7 cellular contexts compared by ENCODE assay signal in genomic region chr4:83074086-83074704, GRCh38. TPM values are rescaled to one million over a fixed set of nuclear protein-coding genes. Genes with fewer than 3 reads are reported as not detected.
A peak's percentile ranks its signal among the peaks of the same experiment; 100 is the strongest.
DNase-seq lines count a peak whose midpoint lies in the region; ATAC-seq, FAIRE-seq and TF ChIP-seq lines count a peak whose summit lies in the region.

No MANE protein-coding gene starts in this region.

- 0 out of 4 replicates have a peak, but pooled peaks cover 0 to 2% of the 10 kb centered on the region in 2 experiments for H3K79me1 ChIP-seq in IMR-90 (ENCODE audit: low read depth in 1 of 2, low read length in 2 of 2)

- H2BK120ac ChIP-seq in IMR-90 (ENCODE audit: low read depth, low read length): no peak overlapping the region

- H3K36me3 ChIP-seq in IMR-90 (ENCODE audit: control insufficient read depth, insufficient read depth, low read length) (peaks cover 3% of the 10 kb centered on the region), gastrocnemius medialis (peaks cover 0 to 42% of the 10 kb centered on the region in 2 donors)

- intact Hi-C loops in IMR-90 (cut with micrococcal nuclease) (loop anchor here (1.0 to 2.0 kb wide), 2 partner anchors 37 to 208 kb away; no protein-coding TSS in a partner anchor), left ventricle myocardium superior (cut with micrococcal nuclease) (loop anchor here (10.0 kb wide), 1 partner anchor 191 kb away; no protein-coding TSS in a partner anchor), gastrocnemius medialis (cut with DNase I; ENCODE audit: low total_unique reads) (loop anchor here (2.0 kb wide), 1 partner anchor 209 kb away; no protein-coding TSS in a partner anchor)

- peak; percentile 66 for FAIRE-seq in RCC 7860 (lab: Jason Lieb, UNC)

- in situ Hi-C loops in IMR-90 (cut with MboI; ENCODE audit: low sequenced_read_pairs): loop anchor here (10.0 kb wide), 1 partner anchor 211 kb away; the partner anchor contains the start of gene COQ2
- in situ Hi-C loops in gastrocnemius medialis (cut with MboI; ENCODE audit: low sequenced_read_pairs in 4 of 4): loop anchor here in 1 of 4 donors (10.0 kb wide), 1 partner anchor 191 kb away; no protein-coding TSS in a partner anchor

- H3K27me3 ChIP-seq in IMR-90 (ENCODE audit: control insufficient read depth, insufficient read depth, low read length) (no peaks in the 10 kb centered on the region), gastrocnemius medialis (no peaks in the 10 kb centered on the region)

- H3K27ac Mint-ChIP-seq in activated naive CD8-positive, alpha-beta T cell treated with anti-CD3 and anti-CD28 coated beads for 36 hours: peak overlapping the region; percentile 31

- no peaks in the 10 kb centered on the region for H3K27me3 Mint-ChIP-seq in activated naive CD8-positive, alpha-beta T cell treated with anti-CD3 and anti-CD28 coated beads for 36 hours

- H2AK5ac ChIP-seq in IMR-90 (ENCODE audit: low read depth, low read length): no peak overlapping the region

- peak; percentile 69 for TF ChIP-seq RAD21 in IMR-90 (IDR thresholded peaks at IDR 0.05; ENCODE audit: low read length)

- peak; percentile 84 for ATAC-seq in GM21576 (IDR thresholded peaks at IDR 0.05; ENCODE audit: unreplicated experiment)
- ATAC-seq in IMR-90 (ENCODE audit: low read depth): peak; percentile 62
- peak; percentile 30 for ATAC-seq in left ventricle myocardium superior
- ATAC-seq in gastrocnemius medialis: peak in 1 of 2 donors; percentile 52

- H3K4ac ChIP-seq in IMR-90 (ENCODE audit: low read depth, low read length): no peak overlapping the region

- H3K27ac ChIP-seq in IMR-90 (ENCODE audit: insufficient read depth, low read length): no peak overlapping the region; the same call in 1 of the 2 replicates
- H3K27ac ChIP-seq in gastrocnemius medialis: peak overlapping the region; percentile 65 to 75 (median 71)

- H2BK15ac ChIP-seq in IMR-90 (ENCODE audit: low read depth, low read length): no peak overlapping the region

- no peak overlapping the region for H3K4me2 ChIP-seq in IMR-90 (ENCODE audit: low read depth, low read length)

- DNase-seq in GM03348 (ENCODE audit: low spot score) (peak; percentile 80), IMR-90 (peak; percentile 82), RCC 7860 (ENCODE audit: low spot score) (peak; percentile 40), left ventricle myocardium superior (no peak), gastrocnemius medialis (no peak)
- peak; percentile 40 for DNase-seq in activated naive CD8-positive, alpha-beta T cell treated with anti-CD3 and anti-CD28 coated beads for 36 hours

- H3K4me1 Mint-ChIP-seq in activated naive CD8-positive, alpha-beta T cell treated with anti-CD3 and anti-CD28 coated beads for 36 hours: peaks cover 11% of the 10 kb centered on the region

- H4K91ac ChIP-seq in IMR-90 (ENCODE audit: insufficient read depth, low read depth, low read length): no peak overlapping the region

- H3K18ac ChIP-seq in IMR-90 (ENCODE audit: low read depth, low read length): no peak overlapping the region

- peak; percentile 72 for TF ChIP-seq CTCF in IMR-90 (conservative IDR thresholded peaks at IDR 0.05; ENCODE audit: low read depth, low read length)
- TF ChIP-seq CTCF in gastrocnemius medialis (IDR thresholded peaks at IDR 0.05 in 4 of 5, conservative IDR thresholded peaks at IDR 0.05 in 1 of 5): peak; percentile 27 to 65 (median 45)

- no peak overlapping the region for H2BK20ac ChIP-seq in IMR-90 (ENCODE audit: low read depth, low read length)

- no peaks in the 10 kb centered on the region for H4K20me1 ChIP-seq in IMR-90 (ENCODE audit: insufficient read depth, low read length)

- H3K4me3 ChIP-seq in IMR-90 (ENCODE audit: insufficient read depth, low read depth, low read length) (no peak overlapping the region), gastrocnemius medialis (no peak overlapping the region)

- H4K5ac ChIP-seq in IMR-90 (ENCODE audit: low read depth, low read length): no peak overlapping the region

- CTCF ChIA-PET in IMR-90 (lab: Yijun Ruan, JAX): interaction anchor here (0.6 to 1.5 kb wide), 16 partner anchors 12 to 1751 kb away, joined by 3 to 9 read pairs (median 4); no protein-coding TSS in a partner anchor

- peaks cover 7% of the 10 kb centered on the region; the same call in 1 of the 2 replicates for H3K9me1 ChIP-seq in IMR-90 (ENCODE audit: insufficient read depth, low read length)

- H3K23ac ChIP-seq in IMR-90 (ENCODE audit: low read depth, low read length): no peak overlapping the region

- no peak overlapping the region for H3K4me3 Mint-ChIP-seq in activated naive CD8-positive, alpha-beta T cell treated with anti-CD3 and anti-CD28 coated beads for 36 hours

- H3K4me1 ChIP-seq in IMR-90 (ENCODE audit: control insufficient read depth, insufficient read depth, low read length): peaks cover 4% of the 10 kb centered on the region
- H3K4me1 ChIP-seq in gastrocnemius medialis: peaks cover 15 to 21% of the 10 kb centered on the region in 2 donors

- dilution Hi-C loops in IMR-90 (cut with HindIII; ENCODE audit: low sequenced_read_pairs, unreplicated experiment): no loop called here

- H4K8ac ChIP-seq in IMR-90 (ENCODE audit: low read depth in 2 of 2, low read length in 2 of 2): no peak overlapping the region

- POLR2A ChIA-PET in IMR-90 (lab: Charles Lee; ENCODE audit: unreplicated experiment): interaction anchor here (0.7 kb wide), 1 partner anchor 208 kb away, joined by 8 read pairs; no protein-coding TSS in a partner anchor

- H3K9ac ChIP-seq in IMR-90 (ENCODE audit: low read depth, low read length): no peak overlapping the region

- no peak overlapping the region for H2BK5ac ChIP-seq in IMR-90 (ENCODE audit: low read depth, low read length, poor library complexity, severe bottlenecking)

- WGBS in IMR-90 (ENCODE audit: extremely low coverage in 2 of 2, insufficient read length in 1 of 2), 2 experiments: no CpG with 5 or more reads among the region's 10 CpGs

- H3K9me3 Mint-ChIP-seq in activated naive CD8-positive, alpha-beta T cell treated with anti-CD3 and anti-CD28 coated beads for 36 hours: peaks cover 1% of the 10 kb centered on the region

- H3K14ac ChIP-seq in IMR-90 (replicated peaks; ENCODE audit: low read depth, low read length): no peak overlapping the region

- no peak overlapping the region for H2AK9ac ChIP-seq in IMR-90 (replicated peaks; ENCODE audit: low read depth, low read length, poor library complexity)

- no TSS peak for BruUV-seq in IMR-90 (replicated peaks; lab: Mats Ljungman, UMichigan)

- no peak for TF ChIP-seq POLR2A in IMR-90 (IDR thresholded peaks at IDR 0.05; ENCODE audit: low read depth, low read length)
- no peak for TF ChIP-seq POLR2A in gastrocnemius medialis (IDR thresholded peaks at IDR 0.05)

- no peak overlapping the region for H2AFZ ChIP-seq in IMR-90 (replicated peaks; ENCODE audit: low read length, poor library complexity)

- no peaks in the 10 kb centered on the region for H3K9me3 ChIP-seq in IMR-90 (ENCODE audit: control insufficient read depth, insufficient read depth, low read length)
- H3K9me3 ChIP-seq in gastrocnemius medialis: no peaks in the 10 kb centered on the region

- peaks cover 24% of the 10 kb centered on the region for H3K36me3 Mint-ChIP-seq in activated naive CD8-positive, alpha-beta T cell treated with anti-CD3 and anti-CD28 coated beads for 36 hours

- H3K56ac ChIP-seq in IMR-90 (ENCODE audit: extremely low read depth, insufficient read depth, low read length): no peak overlapping the region

TF ChIP-seq in IMR-90, 13 proteins besides CTCF, POLR2A, EP300 and RAD21:
- TF ChIP-seq SMC3 (IDR thresholded peaks at IDR 0.05; ENCODE audit: low read depth, low read length) (peak; percentile 66), MXI1 (IDR thresholded peaks at IDR 0.05; ENCODE audit: borderline replicate concordance, low read depth, low read length) (no peak), USF2 (IDR thresholded peaks at IDR 0.05; ENCODE audit: low read depth, low read length) (no peak), MAFK (IDR thresholded peaks at IDR 0.05; ENCODE audit: low read depth, low read length) (no peak), ELK1 (IDR thresholded peaks at IDR 0.05; ENCODE audit: borderline replicate concordance, low read depth, low read length) (no peak), BHLHE40 (IDR thresholded peaks at IDR 0.05; ENCODE audit: low read depth, low read length) (no peak), CHD1 (IDR thresholded peaks at IDR 0.05; ENCODE audit: low read depth, low read length) (no peak)

RNA-seq across cellular contexts. Expression of gene COPS4, which starts 39.2 kb away (rescaled TPM):
- total RNA-seq in IMR-90 (2012; rRNA removed) (107 and 115 TPM in 2 replicates), left ventricle myocardium superior (49.2 TPM), gastrocnemius medialis (100 to 1,000 TPM in 2 of 4 donors, 10 to 100 TPM in 2; 67.9 to 151 (median 91.9) TPM)
- 40.1 and 42.7 TPM in 2 replicates for polyA plus RNA-seq in IMR-90 (2012; rRNA removed)
- 8.2 and 10.4 TPM in 2 replicates for polyA plus RNA-seq in IMR-90 (2012; cell fraction: cytosol; rRNA removed)
- polyA plus RNA-seq in IMR-90 (2012; cell fraction: nucleus; rRNA removed; ENCODE audit: low replicate concordance): 4.2 and 21.9 TPM in 2 replicates
- total RNA-seq in activated naive CD8-positive, alpha-beta T cell treated with anti-CD3 and anti-CD28 coated beads for 36 hours: 10 to 100 TPM; 42.6 to 43.9 TPM

RNA-seq across cellular contexts. Expression of gene PLAC8, which starts 40.3 kb away (rescaled TPM):
- total RNA-seq in IMR-90 (2012; rRNA removed) (not detected in 2 replicates), left ventricle myocardium superior (1.1 TPM), gastrocnemius medialis (1 to 10 TPM in 1 of 4 donors, under 1 TPM in 2, not detected in 1; 0.23 to 1.1 (median 0.53) TPM)
- not detected in 2 replicates for polyA plus RNA-seq in IMR-90 (2012; rRNA removed)
- 0.31 TPM in 1 of 2 replicates, not detected in the other for polyA plus RNA-seq in IMR-90 (2012; cell fraction: cytosol; rRNA removed)
- 0.11 TPM in 1 of 2 replicates, not detected in the other for polyA plus RNA-seq in IMR-90 (2012; cell fraction: nucleus; rRNA removed; ENCODE audit: low replicate concordance)
- total RNA-seq in activated naive CD8-positive, alpha-beta T cell treated with anti-CD3 and anti-CD28 coated beads for 36 hours: 100 to 1,000 TPM; 132 to 140 TPM

Comparison
In these comparisons a context has a peak if more than half of its experiments do, and no peak if none do; other contexts are left out.
1. DNase-seq: peak in GM03348 (single experiment), IMR-90 (single experiment), RCC 7860 (single experiment) and activated naive CD8-positive, alpha-beta T cell treated with anti-CD3 and anti-CD28 coated beads for 36 hours (single experiment); none in left ventricle myocardium superior (single experiment) and gastrocnemius medialis (0 of 2).
2. RNA of gene PLAC8, which starts 40.3 kb away (total RNA-seq): 132 to 140 TPM in activated naive CD8-positive, alpha-beta T cell treated with anti-CD3 and anti-CD28 coated beads for 36 hours; 1.1 TPM in left ventricle myocardium superior (single experiment), 0.23 to 1.1 TPM in gastrocnemius medialis and not detected in IMR-90; every median in the first group is over 10 times any median in the second.